In the genomic region with DNA sequence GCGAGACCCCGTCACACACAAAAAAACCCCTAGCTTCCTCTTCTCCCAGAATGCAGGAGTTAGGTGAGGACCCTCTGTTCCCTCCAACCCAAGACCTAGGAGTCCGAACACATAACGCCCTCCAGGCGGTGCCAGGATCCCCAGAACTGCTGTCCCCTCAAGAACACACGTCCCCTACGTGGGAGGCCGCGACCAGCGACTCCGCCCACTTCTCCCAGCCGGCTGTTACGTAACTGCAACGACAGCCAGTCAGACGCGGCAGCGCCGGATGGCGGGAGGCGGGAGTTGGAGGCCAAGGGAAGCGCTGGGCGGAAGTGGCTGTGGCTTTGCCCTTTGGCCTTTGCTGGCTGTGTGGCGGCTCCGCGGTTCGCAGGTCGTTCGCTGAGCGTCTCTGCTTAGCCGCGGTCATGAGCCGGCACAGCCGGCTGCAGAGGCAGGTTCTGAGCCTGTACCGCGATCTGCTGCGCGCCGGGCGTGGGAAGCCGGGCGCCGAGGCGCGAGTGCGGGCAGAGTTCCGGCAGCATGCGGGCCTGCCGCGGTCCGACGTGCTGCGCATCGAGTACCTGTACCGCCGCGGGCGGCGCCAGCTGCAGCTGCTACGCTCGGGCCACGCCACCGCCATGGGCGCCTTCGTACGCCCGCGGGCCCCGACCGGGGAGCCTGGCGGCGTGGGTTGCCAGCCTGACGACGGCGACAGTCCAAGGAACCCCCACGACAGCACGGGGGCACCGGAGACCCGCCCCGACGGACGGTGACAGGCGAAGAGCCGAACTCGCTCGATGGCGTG, we compare ENCODE assay signal across 8 cellular contexts. TPM values are rescaled to one million over a fixed set of nuclear protein-coding genes. Genes with fewer than 3 reads are reported as not detected.
DNase-seq lines count a peak whose midpoint lies in the region; ATAC-seq, FAIRE-seq and TF ChIP-seq lines count a peak whose summit lies in the region.

A gene with protein sequence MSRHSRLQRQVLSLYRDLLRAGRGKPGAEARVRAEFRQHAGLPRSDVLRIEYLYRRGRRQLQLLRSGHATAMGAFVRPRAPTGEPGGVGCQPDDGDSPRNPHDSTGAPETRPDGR (plus strand): TSS at position 321 of the 787 bp plus-strand sequence. CDS start 87 bp downstream, at position 408.

- H3K9me3 ChIP-seq in kidney (ENCODE audit: control insufficient read depth in 1 of 2, low read length in 2 of 2) = no peaks in the 10 kb centered on the region

- peak within 1 kb of the TSS; percentile 65 to 72 for H3K27ac ChIP-seq in kidney (ENCODE audit: low read depth in 2 of 2, low read length in 2 of 2)

- in situ Hi-C loops in GM18951 (cut with MboI; ENCODE audit: low sequenced_read_pairs, unreplicated experiment) = no loop called here

- H3K9ac ChIP-seq in kidney (ENCODE audit: low read length in 2 of 2) = peak within 1 kb of the TSS; percentile 93 to 96

- peak; percentile 89 for FAIRE-seq in kidney (lab: Jason Lieb, UNC)

- DNase-seq in AG09319 (ENCODE audit: extremely low read depth, low read depth) = peak; percentile 74
- DNase-seq in NCI-H446 (lab: John Stamatoyannopoulos, UW) = peak; percentile 86 to 93
- DNase-seq in activated CD4-positive, CD25-positive, alpha-beta regulatory T cell treated with anti-CD3 and anti-CD28 coated beads, Interleukin-2, amount 50 U/mL, for 72 hours = peak; percentile 93
- DNase-seq in cerebellar nuclear complex (lab: John Stamatoyannopoulos, UW) = peak; percentile 55 to 99
- DNase-seq in kidney = peak; percentile 99
- peak; percentile 99 for DNase-seq in stimulated activated CD4-positive, alpha-beta T cell treated with anti-CD3 and anti-CD28 coated beads, Interleukin-15, amount 100 ng/mL, for 24 hours

- H3K4me3 ChIP-seq in kidney (ENCODE audit: low read length in 2 of 2) = peak within 1 kb of the TSS; percentile 88

- peaks cover 5 to 13% of the 10 kb centered on the region in 2 donors for H3K4me1 ChIP-seq in kidney (ENCODE audit: control insufficient read depth in 1 of 2, insufficient read depth in 1 of 2, low read depth in 1 of 2, low read length in 2 of 2)

- TF ChIP-seq CTCF in AG09319 (IDR thresholded peaks at IDR 0.05; ENCODE audit: low read depth, low read length) (no peak; the same call in 1 of the 2 replicates), kidney (IDR thresholded peaks at IDR 0.05; ENCODE audit: borderline replicate concordance, extremely low read depth, insufficient read depth) (peak; percentile 4)

- peak; percentile 89 for TF ChIP-seq POLR2A in GM18951 (IDR thresholded peaks at IDR 0.05; ENCODE audit: extremely low read depth, insufficient read depth, insufficient read length)

- no peaks in the 10 kb centered on the region for H3K36me3 ChIP-seq in kidney (ENCODE audit: control insufficient read depth in 1 of 2, insufficient read depth in 2 of 2, low read length in 2 of 2)

- ATAC-seq in HG03280 (IDR thresholded peaks at IDR 0.05; ENCODE audit: unreplicated experiment) = peak; percentile 88

- intact Hi-C loops in kidney (cut with DNase I) = no loop called here

RNA-seq across cellular contexts. Expression of the gene that starts here (rescaled TPM):
- 15.0 TPM for total RNA-seq in kidney
- 34.3 TPM for polyA plus RNA-seq in kidney (ENCODE audit: insufficient read depth, low read depth, low replicate concordance)

Comparison
In these comparisons a context has a peak if more than half of its experiments do, and no peak if none do; other contexts are left out.
1. Peak in every context shown above with its lines: DNase-seq, ATAC-seq, H3K4me3 ChIP-seq and H3K27ac ChIP-seq.